22 cellular contexts compared by ENCODE assay signal in genomic region chr16:22681881-22682291, GRCh38.
"Had no signal": no experiment of that assay in that cellular context is flagged by ENCODE, and none has a peak within 500 bp of the region (broad histone marks: within the 10 kb centered on the region; RNA-seq: fewer than 3 reads in every experiment).

No MANE protein-coding gene starts in this region.

- H3K4me3 Mint-ChIP-seq: activated CD4-positive, alpha-beta memory T cell treated with anti-CD3 and anti-CD28 coated beads for 36 hours; activated naive CD8-positive, alpha-beta T cell treated with anti-CD3 and anti-CD28 coated beads for 36 hours; nephron; T-helper 17 cell had no signal

- H3K4me1 Mint-ChIP-seq: nephron had no signal

- H3K36me3 ChIP-seq: gastrocnemius medialis, upper lobe of left lung had no signal

- FAIRE-seq: astrocyte, endothelial cell of umbilical vein, islet of Langerhans had no signal

- H3K36me3 Mint-ChIP-seq: activated CD4-positive, alpha-beta memory T cell treated with anti-CD3 and anti-CD28 coated beads for 36 hours; activated naive CD8-positive, alpha-beta T cell treated with anti-CD3 and anti-CD28 coated beads for 36 hours had no signal

- DNase-seq: activated CD4-positive, alpha-beta memory T cell treated with anti-CD3 and anti-CD28 coated beads for 36 hours; activated CD4-positive, alpha-beta T cell treated with anti-CD3 and anti-CD28 coated beads for 48 hours; activated naive CD4-positive, alpha-beta T cell treated with Interleukin-2 at 50 U/mL for 16 hours; activated naive CD8-positive, alpha-beta T cell treated with anti-CD3 and anti-CD28 coated beads for 36 hours; activated T-cell treated with anti-CD3 and anti-CD28 coated beads, Interleukin-2, amount 50 U/mL, for 48 hours; central memory CD4-positive, alpha-beta T cell; effector memory CD4-positive, alpha-beta T cell; gastrocnemius medialis; head of caudate nucleus; left colon; mesenchymal stem cell; occipital lobe; stimulated activated CD4-positive, alpha-beta T cell treated with anti-CD3 and anti-CD28 coated beads, Interleukin-4, amount 100 ng/mL, for 24 hours; stimulated activated naive CD8-positive, alpha-beta T cell treated with anti-CD3 and anti-CD28 coated beads, Interleukin-15, Interleukin-2, amounts not matched to agents 100 U/mL and 50 U/mL, for 24 hours; T-helper 17 cell had no signal

- H3K9me3 ChIP-seq: gastrocnemius medialis had no signal

- H3K27ac ChIP-seq: gastrocnemius medialis, upper lobe of left lung had no signal

- H3K4me3 ChIP-seq: gastrocnemius medialis, upper lobe of left lung had no signal

- H3K27ac Mint-ChIP-seq: activated CD4-positive, alpha-beta memory T cell treated with anti-CD3 and anti-CD28 coated beads for 36 hours; activated naive CD8-positive, alpha-beta T cell treated with anti-CD3 and anti-CD28 coated beads for 36 hours; nephron; T-helper 17 cell had no signal

- ATAC-seq: esophagus mucosa; gastrocnemius medialis; left colon; sciatic nerve; stimulated activated naive CD8-positive, alpha-beta T cell treated with anti-CD3 and anti-CD28 coated beads, Interleukin-15, Interleukin-2, amounts not matched to agents 100 U/mL and 50 U/mL, for 24 hours; T-helper 17 cell had no signal

- H3K27me3 ChIP-seq: gastrocnemius medialis, upper lobe of left lung had no signal
